17 cellular contexts compared by ENCODE assay signal in the genomic region with DNA sequence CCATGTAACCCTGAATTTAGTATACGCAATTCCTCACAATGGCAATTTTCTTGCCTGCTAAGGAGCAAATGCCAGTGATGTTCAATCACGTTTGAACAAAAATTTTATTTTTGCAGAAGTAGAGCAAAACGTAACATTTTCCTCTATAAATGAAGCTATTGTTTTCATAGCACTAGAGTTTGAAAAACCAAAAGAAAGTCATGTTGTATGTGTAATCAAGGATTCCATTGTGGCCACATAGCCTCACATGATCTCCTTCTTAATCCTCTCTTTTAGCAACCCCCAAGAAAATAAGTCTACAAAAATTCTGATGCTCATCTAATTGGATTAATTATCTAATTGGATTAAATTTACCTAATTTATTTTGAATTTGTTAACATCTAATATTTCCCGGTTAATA.
A peak's percentile ranks its signal among the peaks of the same experiment; 100 is the strongest.
DNase-seq lines count a peak whose midpoint lies in the region; ATAC-seq and TF ChIP-seq lines count a peak whose summit lies in the region.
"Had no signal": no experiment of that assay in that cellular context is flagged by ENCODE, and none has a peak within 500 bp of the region (broad histone marks: within the 10 kb centered on the region; RNA-seq: fewer than 3 reads in every experiment).

No MANE protein-coding gene starts in this region.

- TF ChIP-seq EP300 in gastroesophageal sphincter (IDR thresholded peaks at IDR 0.05) = no peak

- no peak for TF ChIP-seq POLR2A in gastroesophageal sphincter (IDR thresholded peaks at IDR 0.05)

- no peaks in the 10 kb centered on the region for H3K4me1 ChIP-seq in Karpas-422 (ENCODE audit: low read length)
- H3K4me1 ChIP-seq in gastroesophageal sphincter = no peaks in the 10 kb centered on the region
- H3K4me1 ChIP-seq: Caco-2 had no signal

- no peak overlapping the region for H3K9ac ChIP-seq in Karpas-422 (ENCODE audit: low read length)
- H3K9ac ChIP-seq: GM23248 had no signal

- H3K9me2 ChIP-seq in Karpas-422 (replicated peaks; ENCODE audit: insufficient read depth, low read length) = no peaks in the 10 kb centered on the region

- H3K27ac ChIP-seq in Karpas-422 (ENCODE audit: low read length) (no peak overlapping the region), gastroesophageal sphincter (no peak overlapping the region)
- H3K27ac ChIP-seq: GM23248 had no signal

- no peaks in the 10 kb centered on the region for H3K36me3 ChIP-seq in Karpas-422 (ENCODE audit: insufficient read depth, low read length)
- H3K36me3 ChIP-seq in gastroesophageal sphincter = no peaks in the 10 kb centered on the region

- ATAC-seq in gastroesophageal sphincter = no peak
- ATAC-seq: GM12878 had no signal

- no peak overlapping the region for H3K4me2 ChIP-seq in Karpas-422 (ENCODE audit: low read depth, low read length, poor library complexity, severe bottlenecking)

- H2AFZ ChIP-seq in Karpas-422 (ENCODE audit: low read length) = 0 out of 2 replicates have a peak overlapping the region, but pooled peaks have one; percentile 14
- H2AFZ ChIP-seq: GM23248 had no signal

- peaks cover 9% of the 10 kb centered on the region for H3K9me3 ChIP-seq in Karpas-422 (ENCODE audit: low read length)
- peaks cover 0 to 5% (median 0%) of the 10 kb centered on the region in 3 donors for H3K9me3 ChIP-seq in gastroesophageal sphincter
- H3K9me3 ChIP-seq: Caco-2 had no signal

- 81 to 83% methylated on average over 4 of the region's 4 CpGs for WGBS in gastroesophageal sphincter (ENCODE audit: low coverage in 1 of 2), 2 donors

- in situ Hi-C loops in SK-MEL-5 (cut with HindIII; ENCODE audit: low pct_unique_long_range_greater_than_20kb, low sequenced_read_pairs) = no loop called here

- H4K20me1 ChIP-seq in Karpas-422 (ENCODE audit: insufficient read depth, low read depth, low read length) = no peaks in the 10 kb centered on the region

- H3K27me3 ChIP-seq in Karpas-422 (ENCODE audit: low read length) = no peaks in the 10 kb centered on the region
- no peaks in the 10 kb centered on the region for H3K27me3 ChIP-seq in gastroesophageal sphincter

- H3K4me3 ChIP-seq in Karpas-422 (ENCODE audit: low read length) (no peak overlapping the region), gastroesophageal sphincter (no peak overlapping the region)
- H3K4me3 ChIP-seq: GM12878, GM23248 had no signal

- DNase-seq in Karpas-422 (no peak), SK-MEL-5 (ENCODE audit: low read depth, low spot score) (peak; percentile 74), foreskin melanocyte (peak; percentile 90), SK-N-DZ (ENCODE audit: low spot score) (no peak), HPDE6-E6E7 (ENCODE audit: extremely low spot score) (no peak)
- DNase-seq: C1 segment of cervical spinal cord; Caco-2; CD4-positive, alpha-beta memory T cell; DMS153; DMS79; EL; GDM1; GM23248; H7; HCEC 1CT had no signal

- no peaks in the 10 kb centered on the region for H3K79me2 ChIP-seq in Karpas-422 (ENCODE audit: low read length)

- TF ChIP-seq CTCF in gastroesophageal sphincter (IDR thresholded peaks at IDR 0.05) = no peak

Comparison
In these comparisons a context has a peak if more than half of its experiments do, and no peak if none do; other contexts are left out.
1. DNase-seq: peak in SK-MEL-5 (single experiment) and foreskin melanocyte (single experiment); none in Karpas-422 (single experiment), SK-N-DZ (single experiment) and HPDE6-E6E7 (single experiment).